ENCODE assay signal across 18 cellular contexts in the genomic region with DNA sequence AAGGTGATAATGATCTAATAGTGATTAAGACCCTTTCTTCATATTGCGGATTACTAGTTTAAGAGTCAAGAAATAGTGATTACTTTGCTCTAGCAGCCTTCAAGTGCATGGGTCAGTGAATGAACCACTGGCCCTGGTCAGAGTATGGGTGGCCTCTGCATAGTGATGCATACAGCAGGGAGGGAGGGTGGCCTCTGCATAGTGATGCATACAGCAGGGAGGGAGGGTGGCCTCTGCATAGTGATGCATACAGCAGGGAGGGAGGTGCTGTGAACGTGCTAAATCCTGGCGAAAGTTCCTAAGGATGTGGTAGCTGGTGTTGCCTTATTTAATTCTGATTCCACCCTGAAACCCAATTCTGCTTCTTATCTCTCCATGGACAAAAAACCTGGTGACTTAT.
DNase-seq lines count a peak whose midpoint lies in the region; ATAC-seq, FAIRE-seq and TF ChIP-seq lines count a peak whose summit lies in the region.
"Had no signal": no experiment of that assay in that cellular context is flagged by ENCODE, and none has a peak within 500 bp of the region (broad histone marks: within the 10 kb centered on the region; RNA-seq: fewer than 3 reads in every experiment).

No MANE protein-coding gene starts in this region.

- H3K79me2 ChIP-seq in H1 (ENCODE audit: control insufficient read depth in 1 of 2, insufficient read depth in 2 of 2, low read length in 2 of 2): no peaks in the 10 kb centered on the region

- H3K4me1 ChIP-seq in IMR-90 (ENCODE audit: control insufficient read depth, insufficient read depth, low read length) (peaks cover 2% of the 10 kb centered on the region; the same call in 1 of the 2 replicates), H1 (replicated peaks in 1 of 4; ENCODE audit: control insufficient read depth in 3 of 4, insufficient read depth in 4 of 4, low read length in 3 of 4) (peaks cover 0 to 5% (median 1%) of the 10 kb centered on the region in 4 experiments; a peak in 1 of 7 replicates)
- H3K4me1 ChIP-seq in naive thymus-derived CD4-positive, alpha-beta T cell (ENCODE audit: control insufficient read depth in 2 of 2, insufficient read depth in 2 of 2, low read length in 2 of 2): no peaks in the 10 kb centered on the region

- H3K14ac ChIP-seq in IMR-90 (replicated peaks; ENCODE audit: low read depth, low read length) (peak overlapping the region; percentile 37), H1 (ENCODE audit: insufficient read length) (no peak overlapping the region)

- POLR2A ChIA-PET in IMR-90 (lab: Charles Lee; ENCODE audit: unreplicated experiment): no interaction called here
- POLR2A ChIA-PET in H1 (lab: Charles Lee; ENCODE audit: partially characterized antibody): no interaction called here
- POLR2A ChIA-PET in naive thymus-derived CD4-positive, alpha-beta T cell (lab: Charles Lee): no interaction called here

- no peak overlapping the region for H4K5ac ChIP-seq in IMR-90 (ENCODE audit: low read depth, low read length)
- H4K5ac ChIP-seq in H1 (ENCODE audit: insufficient read length, low read depth, low read length): no peak overlapping the region

- no peak overlapping the region for H2AK5ac ChIP-seq in IMR-90 (ENCODE audit: low read depth, low read length)
- no peak overlapping the region for H2AK5ac ChIP-seq in H1 (ENCODE audit: low read depth, low read length)

- H3K36me3 ChIP-seq in IMR-90 (ENCODE audit: control insufficient read depth, insufficient read depth, low read length) (no peaks in the 10 kb centered on the region), H1 (ENCODE audit: control insufficient read depth in 2 of 4, insufficient read depth in 4 of 4, low read length in 3 of 4) (no peaks in the 10 kb centered on the region)
- no peaks in the 10 kb centered on the region for H3K36me3 ChIP-seq in naive thymus-derived CD4-positive, alpha-beta T cell (ENCODE audit: control insufficient read depth in 2 of 3, insufficient read depth in 3 of 3, low read length in 3 of 3)

- ATAC-seq in IMR-90 (ENCODE audit: low read depth) (peak; percentile 80), GM18858 (IDR thresholded peaks at IDR 0.05; ENCODE audit: unreplicated experiment) (no peak), HG02884 (IDR thresholded peaks at IDR 0.05; ENCODE audit: unreplicated experiment) (no peak)
- peak; percentile 47 for ATAC-seq in naive thymus-derived CD4-positive, alpha-beta T cell
- ATAC-seq: HCT116 had no signal

- FAIRE-seq in H1 (lab: Jason Lieb, UNC): peak; percentile 79
- FAIRE-seq: A204.1, D721Med, G401.6, GM12892, GM19239, H54 had no signal

- H3K79me1 ChIP-seq in IMR-90 (ENCODE audit: low read depth in 1 of 2, low read length in 2 of 2): no peaks in the 10 kb centered on the region
- no peaks in the 10 kb centered on the region for H3K79me1 ChIP-seq in H1 (ENCODE audit: low read depth, low read length)

- no peaks in the 10 kb centered on the region for H3K4me1 Mint-ChIP-seq in naive thymus-derived CD4-positive, alpha-beta T cell
- H3K4me1 Mint-ChIP-seq: B cell had no signal

- H4K91ac ChIP-seq in IMR-90 (ENCODE audit: insufficient read depth, low read depth, low read length) (no peak overlapping the region), H1 (replicated peaks; ENCODE audit: insufficient read length, low read length) (no peak overlapping the region)

- TF ChIP-seq POLR2A in IMR-90 (IDR thresholded peaks at IDR 0.05; ENCODE audit: low read depth, low read length) (no peak), H1 (IDR thresholded peaks at IDR 0.05; ENCODE audit: control extremely low read depth in 1 of 2, low read depth in 2 of 2, low read length in 2 of 2) (no peak)

- dilution Hi-C loops in IMR-90 (cut with HindIII; ENCODE audit: low sequenced_read_pairs, unreplicated experiment): no loop called here

- no peak overlapping the region for H3K4me3 Mint-ChIP-seq in naive thymus-derived CD4-positive, alpha-beta T cell
- H3K4me3 Mint-ChIP-seq: B cell; CD4-positive, alpha-beta T cell had no signal

- no peaks in the 10 kb centered on the region for H3K9me3 Mint-ChIP-seq in naive thymus-derived CD4-positive, alpha-beta T cell
- H3K9me3 Mint-ChIP-seq: CD4-positive, alpha-beta T cell had no signal

- in situ Hi-C loops in IMR-90 (cut with MboI; ENCODE audit: low sequenced_read_pairs): no loop called here

- H3K56ac ChIP-seq in IMR-90 (ENCODE audit: extremely low read depth, insufficient read depth, low read length) (no peak overlapping the region), H1 (replicated peaks; ENCODE audit: insufficient read length, low read depth, low read length) (no peak overlapping the region)

- H3K18ac ChIP-seq in IMR-90 (ENCODE audit: low read depth, low read length) (no peak overlapping the region), H1 (ENCODE audit: extremely low read depth, low read length) (no peak overlapping the region)

- TF ChIP-seq RAD21 in IMR-90 (IDR thresholded peaks at IDR 0.05; ENCODE audit: low read length) (no peak), H1 (IDR thresholded peaks at IDR 0.05 in 1 of 2, conservative IDR thresholded peaks at IDR 0.05 in 1 of 2; ENCODE audit: low read depth in 2 of 2, low read length in 2 of 2) (no peak)

- H3K4me3 ChIP-seq in IMR-90 (ENCODE audit: insufficient read depth, low read depth, low read length) (no peak overlapping the region), H1 (ENCODE audit: extremely low read depth in 1 of 4, insufficient read depth in 2 of 4, low read depth in 3 of 4, low read length in 4 of 4) (no peak overlapping the region)
- no peak overlapping the region for H3K4me3 ChIP-seq in naive thymus-derived CD4-positive, alpha-beta T cell (ENCODE audit: low read length)

- no peaks in the 10 kb centered on the region for H3K9me3 ChIP-seq in IMR-90 (ENCODE audit: control insufficient read depth, insufficient read depth, low read length)
- H3K9me3 ChIP-seq in H1 (ENCODE audit: insufficient read depth in 2 of 2, low read depth in 1 of 2, low read length in 1 of 2): no peaks in the 10 kb centered on the region
- H3K9me3 ChIP-seq in naive thymus-derived CD4-positive, alpha-beta T cell (ENCODE audit: control insufficient read depth in 2 of 3, low read length in 3 of 3): no peaks in the 10 kb centered on the region

- no peaks in the 10 kb centered on the region; the same call in 1 of the 2 replicates for H3K23me2 ChIP-seq in H1 (ENCODE audit: low read depth, low read length)

- H3K27ac ChIP-seq in IMR-90 (ENCODE audit: insufficient read depth, low read length): no peak overlapping the region
- H3K27ac ChIP-seq in H1 (ENCODE audit: low read depth, low read length): no peak overlapping the region
- H3K27ac ChIP-seq in naive thymus-derived CD4-positive, alpha-beta T cell (ENCODE audit: low read depth, low read length): no peak overlapping the region

- H3K27me3 ChIP-seq in IMR-90 (ENCODE audit: control insufficient read depth, insufficient read depth, low read length) (no peaks in the 10 kb centered on the region), H1 (replicated peaks in 1 of 4; ENCODE audit: control insufficient read depth in 3 of 4, extremely low read depth in 1 of 4, insufficient read depth in 3 of 4, low read length in 3 of 4) (no peaks in the 10 kb centered on the region)
- no peaks in the 10 kb centered on the region for H3K27me3 ChIP-seq in naive thymus-derived CD4-positive, alpha-beta T cell (ENCODE audit: control insufficient read depth in 2 of 2, insufficient read depth in 2 of 2, low read length in 2 of 2)

- H3K4ac ChIP-seq in IMR-90 (ENCODE audit: low read depth, low read length) (peak overlapping the region; percentile 6; the same call in 1 of the 2 replicates), H1 (replicated peaks; ENCODE audit: insufficient read length, low read depth, low read length) (no peak overlapping the region)

- no peak overlapping the region for H3K27ac Mint-ChIP-seq in naive thymus-derived CD4-positive, alpha-beta T cell
- H3K27ac Mint-ChIP-seq: B cell; CD4-positive, alpha-beta T cell had no signal

- no peak overlapping the region for H2BK12ac ChIP-seq in H1 (ENCODE audit: low read depth, low read length)

- BruUV-seq in IMR-90 (replicated peaks; lab: Mats Ljungman, UMichigan): no TSS peak

- H2BK15ac ChIP-seq in IMR-90 (ENCODE audit: low read depth, low read length): no peak overlapping the region
- H2BK15ac ChIP-seq in H1 (ENCODE audit: low read length): no peak overlapping the region

- H4K8ac ChIP-seq in IMR-90 (ENCODE audit: low read depth in 2 of 2, low read length in 2 of 2) (peak overlapping the region in 1 of 2 experiments; percentile 30; a peak in 1 of 4 replicates), H1 (ENCODE audit: extremely low read depth, insufficient read depth, low read length) (no peak overlapping the region)

- H2BK120ac ChIP-seq in IMR-90 (ENCODE audit: low read depth, low read length) (peak overlapping the region; percentile 16; the same call in 1 of the 2 replicates), H1 (replicated peaks; ENCODE audit: low read depth, low read length) (no peak overlapping the region)

- H2BK20ac ChIP-seq in IMR-90 (ENCODE audit: low read depth, low read length) (no peak overlapping the region), H1 (ENCODE audit: low read length) (no peak overlapping the region)

- H2BK5ac ChIP-seq in IMR-90 (ENCODE audit: low read depth, low read length, poor library complexity, severe bottlenecking): peak overlapping the region; percentile 16
- H2BK5ac ChIP-seq in H1 (ENCODE audit: low read depth, low read length): no peak overlapping the region

- H3K9ac ChIP-seq in IMR-90 (ENCODE audit: low read depth, low read length) (no peak overlapping the region), H1 (replicated peaks in 1 of 4; ENCODE audit: extremely low read depth in 1 of 4, low read depth in 3 of 4, low read length in 3 of 4) (no peak overlapping the region)

- H2AFZ ChIP-seq in IMR-90 (replicated peaks; ENCODE audit: low read length, poor library complexity) (no peak overlapping the region), H1 (ENCODE audit: low read length) (no peak overlapping the region; the same call in 1 of the 2 replicates)

- TF ChIP-seq CTCF in IMR-90 (conservative IDR thresholded peaks at IDR 0.05; ENCODE audit: low read depth, low read length): no peak
- TF ChIP-seq CTCF in H1 (IDR thresholded peaks at IDR 0.05; ENCODE audit: control extremely low read depth in 1 of 3, insufficient read depth in 1 of 3, low read depth in 1 of 3, low read length in 3 of 3): no peak
- TF ChIP-seq CTCF in GM10266 (IDR thresholded peaks at IDR 0.05; ENCODE audit: control insufficient read depth, insufficient read depth, low read depth, missing control alignments): no peak

- H2AK9ac ChIP-seq in IMR-90 (replicated peaks; ENCODE audit: low read depth, low read length, poor library complexity): no peak overlapping the region

- CTCF ChIA-PET in IMR-90 (lab: Yijun Ruan, JAX) (no interaction called here), H1 (lab: Charles Lee; ENCODE audit: partially characterized antibody) (no interaction called here)
- CTCF ChIA-PET in naive thymus-derived CD4-positive, alpha-beta T cell (lab: Charles Lee): no interaction called here

- no peak for TF ChIP-seq EP300 in H1 (IDR thresholded peaks at IDR 0.05; ENCODE audit: borderline replicate concordance in 1 of 2, low read depth in 2 of 2, low read length in 2 of 2)

- DNase-seq in IMR-90: peak; percentile 45
- no peak for DNase-seq in H1 (ENCODE audit: low read depth in 1 of 2, low spot score in 2 of 2)
- DNase-seq in naive thymus-derived CD4-positive, alpha-beta T cell: no peak
- DNase-seq in GM10266 (ENCODE audit: extremely low spot score): no peak
- no peak for DNase-seq in epidermal melanocyte (ENCODE audit: insufficient read length, low spot score)
- DNase-seq: C1 segment of cervical spinal cord; CD4-positive, alpha-beta T cell; DMS153 had no signal

- H4K20me1 ChIP-seq in IMR-90 (ENCODE audit: insufficient read depth, low read length) (no peaks in the 10 kb centered on the region), H1 (replicated peaks in 1 of 2; ENCODE audit: control insufficient read depth in 1 of 2, insufficient read depth in 2 of 2, low read length in 2 of 2) (no peaks in the 10 kb centered on the region)

- H3K36me3 Mint-ChIP-seq in naive thymus-derived CD4-positive, alpha-beta T cell: no peaks in the 10 kb centered on the region

- H3K9me1 ChIP-seq in IMR-90 (ENCODE audit: insufficient read depth, low read length): no peaks in the 10 kb centered on the region

- no peak overlapping the region for H3K23ac ChIP-seq in IMR-90 (ENCODE audit: low read depth, low read length)
- H3K23ac ChIP-seq in H1 (ENCODE audit: insufficient read length): no peak overlapping the region

- WGBS in IMR-90 (ENCODE audit: extremely low coverage in 2 of 2, insufficient read length in 1 of 2), 2 experiments: no CpG with 5 or more reads among the region's 3 CpGs
- 59% methylated on average over 3 of the region's 3 CpGs; no CpG with 5 or more reads in 1 of the 2 experiments for WGBS in H1 (ENCODE audit: extremely low coverage in 1 of 2, insufficient coverage in 1 of 2, insufficient read length in 1 of 2, insufficient replicate concordance in 2 of 2, low coverage in 1 of 2, low lambda C conversion rate in 2 of 2, missing lambda C conversion rate in 1 of 2), 2 experiments

- H3K4me2 ChIP-seq in IMR-90 (ENCODE audit: low read depth, low read length) (no peak overlapping the region), H1 (ENCODE audit: insufficient read depth in 1 of 2, low read depth in 2 of 2, low read length in 2 of 2) (0 out of 4 replicates have a peak overlapping the region, but pooled peaks of 1 of the 2 experiments have one; percentile 28)

- no peaks in the 10 kb centered on the region for H3K27me3 Mint-ChIP-seq in naive thymus-derived CD4-positive, alpha-beta T cell
- H3K27me3 Mint-ChIP-seq: B cell; CD4-positive, alpha-beta T cell had no signal

- intact Hi-C loops in IMR-90 (cut with micrococcal nuclease): no loop called here
- intact Hi-C loops in naive thymus-derived CD4-positive, alpha-beta T cell (cut with micrococcal nuclease): no loop called here

Comparison
In these comparisons a context has a peak if more than half of its experiments do, and no peak if none do; other contexts are left out.
1. ATAC-seq: peak in IMR-90 (single experiment) and naive thymus-derived CD4-positive, alpha-beta T cell (single experiment); none in GM18858 (single experiment) and HG02884 (single experiment).